ENCODE assay signal across 11 cellular contexts in genomic region chr3:37999836-38000235, GRCh38. TPM values are rescaled to one million over a fixed set of nuclear protein-coding genes. Genes with fewer than 3 reads are reported as not detected.
DNase-seq lines count a peak whose midpoint lies in the region; ATAC-seq, FAIRE-seq and TF ChIP-seq lines count a peak whose summit lies in the region.
"Had no signal": no experiment of that assay in that cellular context is flagged by ENCODE, and none has a peak within 500 bp of the region (broad histone marks: within the 10 kb centered on the region; RNA-seq: fewer than 3 reads in every experiment).

No MANE protein-coding gene starts in this region.

- H3K36me3 Mint-ChIP-seq in T-cell: peaks cover 28% of the 10 kb centered on the region
- H3K36me3 Mint-ChIP-seq in glutamatergic neuron (ENCODE audit: unreplicated experiment): no peaks in the 10 kb centered on the region
- peaks cover 36% of the 10 kb centered on the region for H3K36me3 Mint-ChIP-seq in stimulated activated memory B cell treated with anti-CD40 and anti-IgM and Interleukin-4, amounts not matched to agents 10 μg/mL and 1 μg/mL and 100 μg/mL, for 72 hours

- H3K9me3 Mint-ChIP-seq in T-cell (no peaks in the 10 kb centered on the region), glutamatergic neuron (ENCODE audit: unreplicated experiment) (peaks cover 7% of the 10 kb centered on the region)
- no peaks in the 10 kb centered on the region for H3K9me3 Mint-ChIP-seq in stimulated activated memory B cell treated with anti-CD40 and anti-IgM and Interleukin-4, amounts not matched to agents 10 μg/mL and 1 μg/mL and 100 μg/mL, for 72 hours

- no peak for TF ChIP-seq POLR2A in upper lobe of left lung (IDR thresholded peaks at IDR 0.05)

- H3K27ac ChIP-seq in upper lobe of left lung: no peak overlapping the region
- no peak overlapping the region for H3K27ac ChIP-seq in brain microvascular endothelial cell
- H3K27ac ChIP-seq: SJCRH30 had no signal

- POLR2A ChIA-PET in T-cell (lab: Charles Lee): no interaction called here

- peak; percentile 3 for DNase-seq in activated naive CD4-positive, alpha-beta T cell treated with anti-CD3 and anti-CD28 coated beads, Interleukin-2, amount 50 U/mL, for 16 hours
- DNase-seq in activated naive CD4-positive, alpha-beta T cell (lab: John Stamatoyannopoulos, UW): no peak
- no peak for DNase-seq in T-cell
- DNase-seq in glutamatergic neuron: no peak
- DNase-seq in RCC 7860 (ENCODE audit: low spot score): no peak
- DNase-seq in upper lobe of left lung: no peak
- DNase-seq in brain microvascular endothelial cell: no peak
- DNase-seq: caudate nucleus, SJCRH30 had no signal

- H3K36me3 ChIP-seq in upper lobe of left lung (peaks cover 0 to 20% (median 14%) of the 10 kb centered on the region in 4 donors), brain microvascular endothelial cell (replicated peaks) (peaks cover 2% of the 10 kb centered on the region)
- H3K36me3 ChIP-seq: SJCRH30 had no signal

- H3K4me3 ChIP-seq in upper lobe of left lung (no peak overlapping the region), brain microvascular endothelial cell (ENCODE audit: low read depth, low read length) (no peak overlapping the region)
- H3K4me3 ChIP-seq: SJCRH30 had no signal

- H3K27me3 ChIP-seq in upper lobe of left lung (no peaks in the 10 kb centered on the region), brain microvascular endothelial cell (replicated peaks) (no peaks in the 10 kb centered on the region)
- H3K27me3 ChIP-seq: gastroesophageal sphincter, SJCRH30 had no signal

- in situ Hi-C loops in brain microvascular endothelial cell (cut with HindIII; ENCODE audit: low pct_ligation_motif_present, low sequenced_read_pairs): no loop called here

- TF ChIP-seq CTCF in glutamatergic neuron (IDR thresholded peaks at IDR 0.05; ENCODE audit: partially characterized antibody, unreplicated experiment): no peak
- no peak for TF ChIP-seq CTCF in upper lobe of left lung (IDR thresholded peaks at IDR 0.05)
- no peak for TF ChIP-seq CTCF in brain microvascular endothelial cell (IDR thresholded peaks at IDR 0.05; ENCODE audit: low read depth, low read length, missing control alignments)

- CTCF ChIA-PET in T-cell (lab: Charles Lee): no interaction called here

- no peak for ATAC-seq in T-cell (replicated peaks in 1 of 4)
- no peak for ATAC-seq in stimulated activated memory B cell treated with anti-CD40 and anti-IgM and Interleukin-4, amounts not matched to agents 10 μg/mL and 1 μg/mL and 100 μg/mL, for 72 hours
- ATAC-seq in upper lobe of left lung (ENCODE audit: low FRiP score in 2 of 2): no peak

- FAIRE-seq in RCC 7860 (lab: Jason Lieb, UNC): no peak

- H3K4me3 Mint-ChIP-seq in T-cell (peak overlapping the region in 1 of 3 donors; percentile 72), glutamatergic neuron (ENCODE audit: unreplicated experiment) (peak overlapping the region; percentile 77)
- H3K4me3 Mint-ChIP-seq in stimulated activated memory B cell treated with anti-CD40 and anti-IgM and Interleukin-4, amounts not matched to agents 10 μg/mL and 1 μg/mL and 100 μg/mL, for 72 hours: no peak overlapping the region

- H3K4me1 Mint-ChIP-seq in T-cell (peaks cover 56 to 60% (median 57%) of the 10 kb centered on the region in 3 donors), glutamatergic neuron (ENCODE audit: low read depth, unreplicated experiment) (peaks cover 5% of the 10 kb centered on the region)
- peaks cover 58% of the 10 kb centered on the region for H3K4me1 Mint-ChIP-seq in stimulated activated memory B cell treated with anti-CD40 and anti-IgM and Interleukin-4, amounts not matched to agents 10 μg/mL and 1 μg/mL and 100 μg/mL, for 72 hours

- TF ChIP-seq EP300 in upper lobe of left lung (IDR thresholded peaks at IDR 0.05): no peak

- WGBS in upper lobe of left lung, 2 donors: 93 to 95% methylated on average over 6 of the region's 6 CpGs

- H3K27me3 Mint-ChIP-seq in T-cell: no peaks in the 10 kb centered on the region
- H3K27me3 Mint-ChIP-seq in glutamatergic neuron (ENCODE audit: unreplicated experiment): peaks cover 6% of the 10 kb centered on the region
- H3K27me3 Mint-ChIP-seq in stimulated activated memory B cell treated with anti-CD40 and anti-IgM and Interleukin-4, amounts not matched to agents 10 μg/mL and 1 μg/mL and 100 μg/mL, for 72 hours: no peaks in the 10 kb centered on the region

- H3K4me1 ChIP-seq in upper lobe of left lung: peaks cover 26 to 43% (median 32%) of the 10 kb centered on the region in 4 donors

- H3K27ac Mint-ChIP-seq in T-cell: peak overlapping the region; percentile 77 to 81
- H3K27ac Mint-ChIP-seq in glutamatergic neuron (ENCODE audit: unreplicated experiment): no peak overlapping the region
- peak overlapping the region; percentile 94 for H3K27ac Mint-ChIP-seq in stimulated activated memory B cell treated with anti-CD40 and anti-IgM and Interleukin-4, amounts not matched to agents 10 μg/mL and 1 μg/mL and 100 μg/mL, for 72 hours

- H3K9me3 ChIP-seq in upper lobe of left lung: no peaks in the 10 kb centered on the region
- H3K9me3 ChIP-seq: gastroesophageal sphincter, SJCRH30 had no signal

RNA-seq across cellular contexts. Expression of gene VILL, which starts 9.2 kb away (rescaled TPM):
- total RNA-seq in T-cell (10 to 100 TPM; 26.6 to 44.6 (median 42.1) TPM), glutamatergic neuron (ENCODE audit: unreplicated experiment) (3.2 TPM), upper lobe of left lung (10 to 100 TPM in 5 of 6 donors, 1 to 10 TPM in 1; 5.6 to 41.9 (median 19.0) TPM)

RNA-seq across cellular contexts. Expression of gene PLCD1, which starts 29.6 kb away (rescaled TPM):
- total RNA-seq in T-cell: 10 to 100 TPM; 31.3 to 91.0 (median 75.7) TPM
- 73.0 TPM for total RNA-seq in glutamatergic neuron (ENCODE audit: unreplicated experiment)
- 10 to 100 TPM; 20.8 to 80.1 (median 36.1) TPM for total RNA-seq in upper lobe of left lung

RNA-seq across cellular contexts. Expression of gene DLEC1, which starts 39.2 kb away (rescaled TPM):
- total RNA-seq in T-cell (10 to 100 TPM in 3 of 5 donors, 1 to 10 TPM in 2; 4.7 to 21.7 (median 17.8) TPM), glutamatergic neuron (ENCODE audit: unreplicated experiment) (0.42 TPM), upper lobe of left lung (10 to 100 TPM in 3 of 6 donors, 1 to 10 TPM in 3; 2.3 to 34.8 (median 14.3) TPM)
- total RNA-seq: SJCRH30 had no signal
